24 cellular contexts compared by ENCODE assay signal in the genomic region with DNA sequence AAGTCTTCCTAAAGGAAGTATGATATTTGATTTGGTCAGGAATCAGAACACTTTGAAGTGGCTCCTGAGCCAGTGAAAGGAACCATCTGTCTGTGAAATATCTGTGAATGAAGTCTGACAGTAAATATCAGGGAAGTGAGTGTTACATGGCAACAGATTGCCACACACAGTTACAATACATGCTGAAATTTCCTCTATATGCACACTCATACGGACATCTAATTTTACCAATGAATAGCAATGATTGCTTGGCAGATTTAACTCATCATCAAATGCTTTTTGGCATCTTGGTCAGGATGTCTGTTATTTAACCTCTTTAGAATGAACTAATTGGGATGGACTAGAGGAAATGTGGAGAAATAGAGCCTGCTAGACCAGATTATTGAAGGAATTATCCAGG.
"Had no signal": no experiment of that assay in that cellular context is flagged by ENCODE, and none has a peak within 500 bp of the region (broad histone marks: within the 10 kb centered on the region; RNA-seq: fewer than 3 reads in every experiment).

No MANE protein-coding gene starts in this region.

- H3K27me3 ChIP-seq: cardiac muscle cell, thyroid gland had no signal

- H3K9me3 Mint-ChIP-seq: activated CD4-positive, alpha-beta T cell treated with anti-CD3 and anti-CD28 coated beads, Interleukin-2, amount 10 ng/mL, durations not matched to agents 24 days and 14 days; activated T-helper 1 cell treated with anti-CD3 and anti-CD28 coated beads, Interleukin-12 subunit alpha, Interleukin-12 subunit beta, Interleukin-2, Interleukin-4 antibody, amounts not matched to agents 30 ng/mL and 10 ng/mL and 1 ng/mL, durations not matched to agents 14 hours and 24 hours and 36 hours; endodermal cell; neural crest cell had no signal

- H3K4me1 Mint-ChIP-seq: activated CD4-positive, alpha-beta T cell treated with anti-CD3 and anti-CD28 coated beads, Interleukin-2, amount 10 ng/mL, durations not matched to agents 24 days and 14 days; activated naive CD8-positive, alpha-beta T cell treated with anti-CD3 and anti-CD28 coated beads, Interleukin-2, amount 50 U/mL, for 24 hours; immature natural killer cell; naive B cell had no signal

- H3K36me3 Mint-ChIP-seq: immature natural killer cell, naive B cell had no signal

- H3K4me3 Mint-ChIP-seq: activated CD4-positive, alpha-beta T cell treated with anti-CD3 and anti-CD28 coated beads, Interleukin-2, amount 10 ng/mL, durations not matched to agents 24 days and 14 days; activated CD8-positive, alpha-beta T cell treated with anti-CD3 and anti-CD28 coated beads for 36 hours; activated naive CD8-positive, alpha-beta T cell treated with anti-CD3 and anti-CD28 coated beads, Interleukin-2, amount 50 U/mL, for 24 hours; activated T-helper 1 cell treated with anti-CD3 and anti-CD28 coated beads, Interleukin-12 subunit alpha, Interleukin-12 subunit beta, Interleukin-2, Interleukin-4 antibody, amounts not matched to agents 30 ng/mL and 10 ng/mL and 1 ng/mL, durations not matched to agents 14 hours and 24 hours and 36 hours; endodermal cell; immature natural killer cell; naive B cell; neural crest cell; stimulated activated naive CD8-positive, alpha-beta T cell treated with anti-CD3 and anti-CD28 coated beads, Interleukin-15, Interleukin-2, amounts not matched to agents 100 ng/mL and 50 ng/mL, for 24 hours had no signal

- ATAC-seq: activated CD4-positive, CD25-positive, alpha-beta regulatory T cell treated with anti-CD3 and anti-CD28 coated beads, Interleukin-2, amount 50 U/mL, for 24 hours; activated CD8-positive, alpha-beta T cell treated with anti-CD3 and anti-CD28 coated beads for 36 hours; activated naive CD8-positive, alpha-beta T cell treated with anti-CD3 and anti-CD28 coated beads, Interleukin-2, amount 50 U/mL, for 24 hours; left lobe of liver; lower lobe of right lung; right cardiac atrium had no signal

- H3K4me1 ChIP-seq: lower lobe of right lung, prostate gland, thyroid gland had no signal

- H3K27ac Mint-ChIP-seq: activated CD4-positive, alpha-beta T cell treated with anti-CD3 and anti-CD28 coated beads, Interleukin-2, amount 10 ng/mL, durations not matched to agents 24 days and 14 days; activated CD8-positive, alpha-beta T cell treated with anti-CD3 and anti-CD28 coated beads for 36 hours; activated naive CD8-positive, alpha-beta T cell treated with anti-CD3 and anti-CD28 coated beads, Interleukin-2, amount 50 U/mL, for 24 hours; activated T-helper 1 cell treated with anti-CD3 and anti-CD28 coated beads, Interleukin-12 subunit alpha, Interleukin-12 subunit beta, Interleukin-2, Interleukin-4 antibody, amounts not matched to agents 30 ng/mL and 10 ng/mL and 1 ng/mL, durations not matched to agents 14 hours and 24 hours and 36 hours; endodermal cell; immature natural killer cell; naive B cell; stimulated activated naive CD8-positive, alpha-beta T cell treated with anti-CD3 and anti-CD28 coated beads, Interleukin-15, Interleukin-2, amounts not matched to agents 100 ng/mL and 50 ng/mL, for 24 hours had no signal

- H3K4me3 ChIP-seq: cardiac muscle cell, lower lobe of right lung, prostate gland, thyroid gland had no signal

- H3K27me3 Mint-ChIP-seq: activated CD4-positive, alpha-beta T cell treated with anti-CD3 and anti-CD28 coated beads, Interleukin-2, amount 10 ng/mL, durations not matched to agents 24 days and 14 days; activated CD8-positive, alpha-beta T cell treated with anti-CD3 and anti-CD28 coated beads for 36 hours; activated naive CD8-positive, alpha-beta T cell treated with anti-CD3 and anti-CD28 coated beads, Interleukin-2, amount 50 U/mL, for 24 hours; naive B cell; stimulated activated naive CD8-positive, alpha-beta T cell treated with anti-CD3 and anti-CD28 coated beads, Interleukin-15, Interleukin-2, amounts not matched to agents 100 ng/mL and 50 ng/mL, for 24 hours had no signal

- DNase-seq: activated CD4-positive, alpha-beta T cell treated with anti-CD3 and anti-CD28 coated beads, Interleukin-2, amount 10 ng/mL, durations not matched to agents 24 days and 14 days; activated CD8-positive, alpha-beta T cell treated with anti-CD3 and anti-CD28 coated beads for 36 hours; activated gamma-delta T cell; activated naive CD4-positive, alpha-beta T cell treated with anti-CD3 and anti-CD28 coated beads, Interleukin-2, amount 50 U/mL, for 16 hours; activated naive CD8-positive, alpha-beta T cell treated with anti-CD3 and anti-CD28 coated beads, Interleukin-2, amount 50 U/mL, for 24 hours; cortex of kidney; endodermal cell; erythroblast; foreskin melanocyte; immature natural killer cell; lower lobe of right lung; naive B cell; right cardiac atrium; stimulated activated CD4-positive, alpha-beta T cell treated with anti-CD3 and anti-CD28 coated beads, Interleukin-1b, Interleukin-23, amount 100 ng/mL, for 48 hours; substantia nigra; thyroid gland had no signal

- H3K27ac ChIP-seq: cardiac muscle cell, lower lobe of right lung, prostate gland, thyroid gland, VCaP had no signal

- H3K36me3 ChIP-seq: cardiac muscle cell, lower lobe of right lung, prostate gland, thyroid gland had no signal
